8 cellular contexts compared by ENCODE assay signal in the genomic region with DNA sequence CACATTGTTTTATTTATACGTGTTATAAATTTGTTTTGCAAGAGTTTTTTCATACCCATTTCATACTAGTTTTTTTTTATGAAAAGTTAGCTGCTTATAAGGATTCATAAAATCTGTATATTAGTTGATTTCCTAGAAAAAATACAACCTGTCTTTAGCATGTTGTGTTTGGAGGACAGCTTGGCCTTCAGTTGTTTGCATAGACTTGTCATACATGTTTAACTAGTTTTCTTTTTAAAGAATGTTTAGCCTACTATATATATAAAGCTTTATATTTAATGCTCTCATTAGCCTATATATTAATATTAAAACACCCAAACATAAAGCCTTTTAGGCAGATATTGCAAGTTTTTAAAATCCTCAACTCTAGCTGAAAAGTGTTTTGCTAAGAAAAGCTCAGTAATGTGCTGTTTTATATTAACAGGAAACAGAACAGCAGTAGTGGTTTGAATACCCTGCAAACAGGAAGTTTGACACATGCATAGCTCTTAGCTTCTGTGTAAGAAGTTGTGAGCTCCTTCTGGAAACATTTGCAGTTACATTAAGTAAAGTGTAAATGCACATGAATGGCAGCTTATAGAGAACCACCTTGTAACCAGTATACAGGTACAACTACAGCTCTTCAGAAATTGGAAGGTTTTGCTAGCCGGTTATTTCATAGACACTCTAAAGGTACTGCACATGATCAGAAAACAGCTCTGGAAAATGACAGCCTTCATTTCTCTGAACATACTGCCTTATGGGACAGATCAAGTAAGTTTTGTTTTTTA. TPM values are rescaled to one million over a fixed set of nuclear protein-coding genes. Genes with fewer than 3 reads are reported as not detected.
A peak's percentile ranks its signal among the peaks of the same experiment; 100 is the strongest.
DNase-seq lines count a peak whose midpoint lies in the region; ATAC-seq lines count a peak whose summit lies in the region.

A gene (plus strand): TSS at position 476 of the 770 bp plus-strand sequence. CDS start 91 bp downstream, at position 567.

- peaks cover 2% of the 10 kb centered on the region for H3K36me3 Mint-ChIP-seq in IgD-negative memory B cell
- peaks cover 8% of the 10 kb centered on the region for H3K36me3 Mint-ChIP-seq in activated CD8-positive, alpha-beta T cell treated with anti-CD3 and anti-CD28 coated beads, Interleukin-2, amount 10 ng/mL, durations not matched to agents 7 days and 5 days (ENCODE audit: low read depth)

- no peaks in the 10 kb centered on the region for H3K4me1 ChIP-seq in skeletal muscle tissue (ENCODE audit: control insufficient read depth in 3 of 3, insufficient read depth in 3 of 3, low read length in 3 of 3)

- no peak within 1 kb of the TSS for H3K9ac ChIP-seq in skeletal muscle tissue (ENCODE audit: low read depth in 1 of 3, low read length in 3 of 3)

- H3K4me3 ChIP-seq in skeletal muscle tissue (ENCODE audit: low read length in 3 of 3): no peak within 1 kb of the TSS

- intact Hi-C loops in Right ventricle myocardium superior (cut with DNase I): no loop called here

- H3K4me1 Mint-ChIP-seq in IgD-negative memory B cell: peaks cover 26 to 38% (median 26%) of the 10 kb centered on the region in 3 donors
- peaks cover 27% of the 10 kb centered on the region for H3K4me1 Mint-ChIP-seq in activated CD8-positive, alpha-beta T cell treated with anti-CD3 and anti-CD28 coated beads, Interleukin-2, amount 10 ng/mL, durations not matched to agents 7 days and 5 days (ENCODE audit: low read depth)

- peak within 1 kb of the TSS; percentile 94 to 97 (median 94) for H3K27ac Mint-ChIP-seq in IgD-negative memory B cell
- peak within 1 kb of the TSS; percentile 95 for H3K27ac Mint-ChIP-seq in activated CD8-positive, alpha-beta T cell treated with anti-CD3 and anti-CD28 coated beads, Interleukin-2, amount 10 ng/mL, durations not matched to agents 7 days and 5 days

- no peaks in the 10 kb centered on the region for H3K27me3 Mint-ChIP-seq in IgD-negative memory B cell
- H3K27me3 Mint-ChIP-seq in activated CD8-positive, alpha-beta T cell treated with anti-CD3 and anti-CD28 coated beads, Interleukin-2, amount 10 ng/mL, durations not matched to agents 7 days and 5 days (ENCODE audit: low read depth): no peaks in the 10 kb centered on the region

- peak; percentile 65 for DNase-seq in GDM1 (lab: John Stamatoyannopoulos, UW)
- peak; percentile 42 for DNase-seq in activated CD8-positive, alpha-beta T cell treated with anti-CD3 and anti-CD28 coated beads, Interleukin-2, amount 10 ng/mL, durations not matched to agents 7 days and 5 days
- DNase-seq in Right ventricle myocardium superior: no peak
- no peak for DNase-seq in HuH-7.5 (ENCODE audit: low spot score)
- no peak for DNase-seq in GM19238 (ENCODE audit: insufficient read length, low spot score)

- peaks cover 0 to under 1% (median 0%) of the 10 kb centered on the region in 3 donors for H3K9me3 ChIP-seq in skeletal muscle tissue (ENCODE audit: control insufficient read depth in 3 of 3, low read length in 3 of 3)

- H3K27ac ChIP-seq in skeletal muscle tissue (ENCODE audit: low read depth, low read length): no peak within 1 kb of the TSS

- H3K9me3 Mint-ChIP-seq in IgD-negative memory B cell: peaks cover 0 to under 1% (median 0%) of the 10 kb centered on the region in 3 donors
- no peaks in the 10 kb centered on the region for H3K9me3 Mint-ChIP-seq in activated CD8-positive, alpha-beta T cell treated with anti-CD3 and anti-CD28 coated beads, Interleukin-2, amount 10 ng/mL, durations not matched to agents 7 days and 5 days (ENCODE audit: insufficient read depth)

- no peaks in the 10 kb centered on the region for H3K27me3 ChIP-seq in skeletal muscle tissue (ENCODE audit: control insufficient read depth in 3 of 3, insufficient read depth in 3 of 3, low read length in 3 of 3)

- ATAC-seq in GM21515 (IDR thresholded peaks at IDR 0.05; ENCODE audit: unreplicated experiment): peak; percentile 93
- ATAC-seq in activated CD8-positive, alpha-beta T cell treated with anti-CD3 and anti-CD28 coated beads, Interleukin-2, amount 10 ng/mL, durations not matched to agents 7 days and 5 days: peak; percentile 94
- peak; percentile 60 for ATAC-seq in Right ventricle myocardium superior (ENCODE audit: poor library complexity)

- H3K4me3 Mint-ChIP-seq in IgD-negative memory B cell: peak within 1 kb of the TSS; percentile 90 to 97 (median 96)
- H3K4me3 Mint-ChIP-seq in activated CD8-positive, alpha-beta T cell treated with anti-CD3 and anti-CD28 coated beads, Interleukin-2, amount 10 ng/mL, durations not matched to agents 7 days and 5 days: peak within 1 kb of the TSS; percentile 88

- CTCF ChIA-PET in activated CD8-positive, alpha-beta T cell treated with anti-CD3 and anti-CD28 coated beads, Interleukin-2, amount 10 ng/mL, durations not matched to agents 7 days and 5 days (lab: Charles Lee): interaction anchor here (0.7 to 10.0 kb wide), 26 partner anchors 9 to 717 kb away, joined by 3 to 177 read pairs (median 3); a partner anchor contains a TSS

- POLR2A ChIA-PET in activated CD8-positive, alpha-beta T cell treated with anti-CD3 and anti-CD28 coated beads, Interleukin-2, amount 10 ng/mL, durations not matched to agents 7 days and 5 days (lab: Charles Lee): interaction anchor here (0.7 to 3.1 kb wide), 15 partner anchors 10 to 1132 kb away, joined by 3 to 35 read pairs (median 7); a partner anchor contains a TSS

- H3K36me3 ChIP-seq in skeletal muscle tissue (ENCODE audit: control insufficient read depth in 3 of 3, insufficient read depth in 3 of 3, low read length in 3 of 3): no peaks in the 10 kb centered on the region

RNA-seq across cellular contexts. Expression of the gene that starts here (rescaled TPM):
- 62.5 TPM for polyA plus RNA-seq in IgD-negative memory B cell
- 10 to 100 TPM; 85.2 to 96.3 TPM for total RNA-seq in activated CD8-positive, alpha-beta T cell treated with anti-CD3 and anti-CD28 coated beads, Interleukin-2, amount 10 ng/mL, durations not matched to agents 7 days and 5 days
- total RNA-seq in Right ventricle myocardium superior: 30.8 TPM
- total RNA-seq in skeletal muscle tissue: 26.1 TPM

Comparison
In these comparisons a context has a peak if more than half of its experiments do, and no peak if none do; other contexts are left out.
1. DNase-seq: peak in GDM1 (single experiment) and activated CD8-positive, alpha-beta T cell treated with anti-CD3 and anti-CD28 coated beads, Interleukin-2, amount 10 ng/mL, durations not matched to agents 7 days and 5 days (single experiment); none in Right ventricle myocardium superior (single experiment), HuH-7.5 (single experiment) and GM19238 (single experiment).
2. Peak in every context shown above with its lines, with median percentiles within 50 percentile points of each other: ATAC-seq.